In the genomic region with DNA sequence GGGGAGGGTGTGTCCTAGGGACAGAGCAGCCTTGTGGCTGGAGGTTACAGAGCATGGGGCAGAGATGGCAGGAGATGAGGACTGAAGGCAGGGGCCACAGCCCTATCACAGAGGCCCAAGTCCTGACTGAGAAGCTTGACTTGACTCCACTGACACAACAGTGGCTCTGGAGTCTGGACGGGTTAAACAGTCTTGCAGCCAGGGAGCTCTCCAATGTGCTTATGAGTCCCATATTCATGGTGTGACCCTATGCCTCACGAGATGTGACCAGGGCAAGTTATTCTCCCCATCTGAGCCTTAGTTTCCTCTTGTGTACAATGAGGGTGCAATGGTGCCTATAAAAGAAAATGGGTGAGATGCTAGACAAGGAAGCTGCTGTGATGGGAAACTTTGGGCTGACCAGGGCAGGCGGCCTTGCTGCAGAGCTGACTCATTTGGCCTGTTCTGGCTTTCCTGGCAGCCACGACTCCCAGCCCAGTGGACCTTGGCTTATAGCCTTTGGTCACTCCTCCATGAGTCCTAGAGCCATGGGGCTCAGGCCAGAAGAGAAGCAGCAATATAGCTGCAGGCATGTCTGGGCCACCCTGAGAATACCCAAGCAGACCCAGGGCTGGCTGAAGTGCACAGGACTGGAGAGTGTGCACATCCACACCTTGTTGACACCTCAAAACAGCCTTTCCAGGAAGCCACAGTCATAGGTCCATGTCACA, we compare ENCODE assay signal across 12 cellular contexts. TPM values are rescaled to one million over a fixed set of nuclear protein-coding genes. Genes with fewer than 3 reads are reported as not detected.
DNase-seq lines count a peak whose midpoint lies in the region; TF ChIP-seq lines count a peak whose summit lies in the region.
"Had no signal": no experiment of that assay in that cellular context is flagged by ENCODE, and none has a peak within 500 bp of the region (broad histone marks: within the 10 kb centered on the region; RNA-seq: fewer than 3 reads in every experiment).

No MANE protein-coding gene starts in this region.

- no peaks in the 10 kb centered on the region for H3K9me3 ChIP-seq in right atrium auricular region
- no peaks in the 10 kb centered on the region for H3K9me3 ChIP-seq in left ventricle myocardium inferior (replicated peaks)
- H3K9me3 ChIP-seq: uterus had no signal

- no peak overlapping the region for H3K27ac ChIP-seq in right atrium auricular region
- no peak overlapping the region for H3K27ac ChIP-seq in left ventricle myocardium inferior (replicated peaks)
- H3K27ac ChIP-seq: uterus had no signal

- TF ChIP-seq CTCF in right atrium auricular region (IDR thresholded peaks at IDR 0.05) (no peak), left ventricle myocardium inferior (IDR thresholded peaks at IDR 0.05; ENCODE audit: borderline replicate concordance) (no peak)

- peaks cover 0 to 15% of the 10 kb centered on the region in 2 donors for H3K4me1 ChIP-seq in right atrium auricular region
- H3K4me1 ChIP-seq in left ventricle myocardium inferior: peaks cover 10% of the 10 kb centered on the region
- H3K4me1 ChIP-seq: uterus had no signal

- peaks cover 0 to 10% of the 10 kb centered on the region in 2 donors for H3K27me3 ChIP-seq in right atrium auricular region
- H3K27me3 ChIP-seq in left ventricle myocardium inferior (ENCODE audit: low read depth): peaks cover 66% of the 10 kb centered on the region
- H3K27me3 ChIP-seq: uterus had no signal

- H3K36me3 ChIP-seq in right atrium auricular region: no peaks in the 10 kb centered on the region
- H3K36me3 ChIP-seq in left ventricle myocardium inferior: no peaks in the 10 kb centered on the region
- H3K36me3 ChIP-seq: uterus had no signal

- H3K4me3 ChIP-seq in right atrium auricular region: no peak overlapping the region
- no peak overlapping the region for H3K4me3 ChIP-seq in left ventricle myocardium inferior
- H3K4me3 ChIP-seq: uterus had no signal

- intact Hi-C loops in left ventricle myocardium inferior (cut with micrococcal nuclease): loop anchor here (10.0 kb wide), 1 partner anchor 729 kb away; no protein-coding TSS in a partner anchor

- peak; percentile 66 for DNase-seq in right atrium auricular region (ENCODE audit: low spot score)
- DNase-seq in left ventricle myocardium inferior: no peak
- peak; percentile 32 for DNase-seq in amniotic epithelial cell (ENCODE audit: low read depth)
- peak; percentile 76 for DNase-seq in kidney tubule cell (ENCODE audit: low spot score)
- no peak for DNase-seq in NCI-H524 (lab: John Stamatoyannopoulos, UW)
- DNase-seq in 8988T: no peak
- no peak for DNase-seq in NCI-H1048 (lab: John Stamatoyannopoulos, UW)
- DNase-seq in G401 (ENCODE audit: low spot score): no peak
- DNase-seq: anterior cingulate cortex, NCI-H2029 treated with DMSO at 0.1 percent for 48 hours, posterior cingulate gyrus had no signal

- in situ Hi-C loops in G401 (cut with HindIII; ENCODE audit: low sequenced_read_pairs): no loop called here

RNA-seq across cellular contexts. Expression of a gene that starts 2.8 kb away (rescaled TPM):
- total RNA-seq in right atrium auricular region: under 1 TPM; 0.43 to 0.70 TPM
- 0.14 TPM for total RNA-seq in left ventricle myocardium inferior
- not detected in 2 replicates for total RNA-seq in G401 (2014; rRNA removed; shearing (Covaris generic))

RNA-seq across cellular contexts. Expression of a gene that starts 39.6 kb away (rescaled TPM):
- total RNA-seq in right atrium auricular region (1 to 10 TPM; 3.9 to 4.0 TPM), left ventricle myocardium inferior (5.1 TPM)
- 10.0 and 17.2 TPM in 2 replicates for total RNA-seq in G401 (2014; rRNA removed; shearing (Covaris generic))

Comparison
In these comparisons a context has a peak if more than half of its experiments do, and no peak if none do; other contexts are left out.
1. DNase-seq: peak in right atrium auricular region (single experiment), amniotic epithelial cell (single experiment) and kidney tubule cell (single experiment); none in left ventricle myocardium inferior (single experiment), NCI-H524 (0 of 2), 8988T (single experiment), NCI-H1048 (single experiment) and G401 (single experiment).